Comparison of ENCODE assay signal across 25 cellular contexts in genomic region chr15:69615756-69616155, GRCh38.
"Had no signal": no experiment of that assay in that cellular context is flagged by ENCODE, and none has a peak within 500 bp of the region (broad histone marks: within the 10 kb centered on the region; RNA-seq: fewer than 3 reads in every experiment).

No MANE protein-coding gene starts in this region.

- H3K4me2 ChIP-seq: neural progenitor cell had no signal

- H3K27ac Mint-ChIP-seq: effector memory CD8-positive, alpha-beta T cell; immature natural killer cell; naive thymus-derived CD4-positive, alpha-beta T cell; nephron; neural progenitor cell; stimulated activated effector memory CD8-positive, alpha-beta T cell treated with anti-CD3 and anti-CD28 coated beads, Interleukin-12 subunit alpha, Interleukin-12 subunit beta, amount 100 ng/mL, for 72 hours had no signal

- H3K4me3 ChIP-seq: coronary artery, neural progenitor cell, prostate gland, sigmoid colon, testis, tibial artery, upper lobe of left lung, uterus had no signal

- H3K36me3 ChIP-seq: neural progenitor cell, prostate gland, sigmoid colon, tibial artery, upper lobe of left lung, uterus had no signal

- H3K9ac ChIP-seq: neural progenitor cell had no signal

- H3K4me3 Mint-ChIP-seq: effector memory CD8-positive, alpha-beta T cell; immature natural killer cell; naive thymus-derived CD4-positive, alpha-beta T cell; nephron; neural progenitor cell; stimulated activated effector memory CD8-positive, alpha-beta T cell treated with anti-CD3 and anti-CD28 coated beads, Interleukin-12 subunit alpha, Interleukin-12 subunit beta, amount 100 ng/mL, for 72 hours had no signal

- H3K4me1 Mint-ChIP-seq: immature natural killer cell; naive thymus-derived CD4-positive, alpha-beta T cell; nephron had no signal

- H3K27ac ChIP-seq: coronary artery, neural progenitor cell, sigmoid colon, testis, tibial artery, upper lobe of left lung, uterus had no signal

- H3K36me3 Mint-ChIP-seq: immature natural killer cell; neural progenitor cell; stimulated activated effector memory CD8-positive, alpha-beta T cell treated with anti-CD3 and anti-CD28 coated beads, Interleukin-12 subunit alpha, Interleukin-12 subunit beta, amount 100 ng/mL, for 72 hours had no signal

- H3K9me3 ChIP-seq: prostate gland, sigmoid colon, testis, tibial artery, upper lobe of left lung, uterus had no signal

- H3K4me1 ChIP-seq: sigmoid colon, testis, upper lobe of left lung, uterus had no signal

- DNase-seq: dermis blood vessel endothelial cell; effector memory CD8-positive, alpha-beta T cell; hypothalamus; immature natural killer cell; kidney; mammary epithelial cell; mesendoderm; midbrain; naive thymus-derived CD4-positive, alpha-beta T cell; right cardiac atrium; sigmoid colon; stimulated activated CD4-positive, alpha-beta T cell treated with anti-CD3 and anti-CD28 coated beads, Interleukin-2, amount 100 ng/mL, for 24 hours; stimulated activated CD4-positive, alpha-beta T cell treated with anti-CD3 and anti-CD28 coated beads, Interleukin-4, amount 100 ng/mL, for 24 hours; stimulated activated naive CD4-positive, alpha-beta T cell treated with Interleukin-2 at 50 U/mL for 16 hours; substantia nigra; testis; tibial artery; upper lobe of left lung; uterus had no signal

- ATAC-seq: effector memory CD8-positive, alpha-beta T cell; left lobe of liver; naive thymus-derived CD4-positive, alpha-beta T cell; right cardiac atrium; stimulated activated effector memory CD8-positive, alpha-beta T cell treated with anti-CD3 and anti-CD28 coated beads, Interleukin-12 subunit alpha, Interleukin-12 subunit beta, amount 100 ng/mL, for 72 hours had no signal

- H3K27me3 ChIP-seq: neural progenitor cell, sigmoid colon, testis, tibial artery, upper lobe of left lung, uterus had no signal

- H3K9me3 Mint-ChIP-seq: immature natural killer cell; stimulated activated effector memory CD8-positive, alpha-beta T cell treated with anti-CD3 and anti-CD28 coated beads, Interleukin-12 subunit alpha, Interleukin-12 subunit beta, amount 100 ng/mL, for 72 hours had no signal

- H2AFZ ChIP-seq: neural progenitor cell had no signal
